8 cellular contexts compared by ENCODE assay signal in genomic region chr2:231513746-231514224, GRCh38. TPM values are rescaled to one million over a fixed set of nuclear protein-coding genes. Genes with fewer than 3 reads are reported as not detected.
A peak's percentile ranks its signal among the peaks of the same experiment; 100 is the strongest.
DNase-seq lines count a peak whose midpoint lies in the region; ATAC-seq, FAIRE-seq and TF ChIP-seq lines count a peak whose summit lies in the region.

No MANE protein-coding gene starts in this region.

- peak overlapping the region; percentile 87 for H3K4me3 Mint-ChIP-seq in activated T-cell treated with anti-CD3 and anti-CD28 coated beads, Interleukin-2, amount 50 U/mL, for 4 hours
- peak overlapping the region; percentile 92 for H3K4me3 Mint-ChIP-seq in astrocyte (ENCODE audit: unreplicated experiment)

- H3K36me3 Mint-ChIP-seq in activated T-cell treated with anti-CD3 and anti-CD28 coated beads, Interleukin-2, amount 50 U/mL, for 4 hours (ENCODE audit: insufficient read depth): peaks cover 3% of the 10 kb centered on the region
- H3K36me3 Mint-ChIP-seq in astrocyte (ENCODE audit: low read depth, unreplicated experiment): no peaks in the 10 kb centered on the region

- peaks cover 9% of the 10 kb centered on the region for H3K4me1 ChIP-seq in astrocyte (ENCODE audit: insufficient read depth, low read length)
- peaks cover 0 to 17% (median 5%) of the 10 kb centered on the region in 4 donors for H3K4me1 ChIP-seq in tibial nerve

- peak overlapping the region; percentile 84 for H3K4me3 ChIP-seq in astrocyte (ENCODE audit: insufficient read depth, low read depth, low read length)
- H3K4me3 ChIP-seq in lower leg skin (ENCODE audit: low read depth, poor library complexity, severe bottlenecking): peak overlapping the region; percentile 23
- H3K4me3 ChIP-seq in tibial nerve: peak overlapping the region; percentile 59 to 82 (median 74)

- H4K20me1 ChIP-seq in astrocyte (ENCODE audit: insufficient read depth, low read length): no peaks in the 10 kb centered on the region

- H3K4me2 ChIP-seq in astrocyte (ENCODE audit: low read length): peak overlapping the region; percentile 92

- intact Hi-C loops in lower leg skin (cut with DNase I; ENCODE audit: low total_unique reads): no loop called here

- no peaks in the 10 kb centered on the region for H3K9me3 ChIP-seq in astrocyte (ENCODE audit: insufficient read depth, low read depth, low read length)
- no peaks in the 10 kb centered on the region for H3K9me3 ChIP-seq in tibial nerve

- TF ChIP-seq CTCF in astrocyte (IDR thresholded peaks at IDR 0.05; ENCODE audit: insufficient read depth, low read depth, low read length): no peak
- no peak for TF ChIP-seq CTCF in lower leg skin (IDR thresholded peaks at IDR 0.05)
- TF ChIP-seq CTCF in tibial nerve (IDR thresholded peaks at IDR 0.05): no peak

- WGBS in lower leg skin, 2 donors: 14 to 18% methylated on average over 7 of the region's 7 CpGs
- WGBS in tibial nerve, 2 donors: 17% methylated on average over 7 of the region's 7 CpGs

- TF ChIP-seq EP300 in tibial nerve (IDR thresholded peaks at IDR 0.05): no peak

- H3K27ac ChIP-seq in astrocyte (ENCODE audit: low read depth, low read length): peak overlapping the region; percentile 93
- H3K27ac ChIP-seq in tibial nerve: peak overlapping the region; percentile 72 to 94 (median 92)

- no peak for DNase-seq in activated T-cell treated with anti-CD3 and anti-CD28 coated beads, Interleukin-2, amount 50 U/mL, for 4 hours
- no peak for DNase-seq in activated T-cell treated with anti-CD3 and anti-CD28 coated beads, Interleukin-2, amount 50 U/mL, for 48 hours
- DNase-seq in astrocyte (ENCODE audit: low read depth) (peak; percentile 3), lower leg skin (ENCODE audit: low spot score in 2 of 2) (no peak), tibial nerve (ENCODE audit: low spot score in 2 of 2) (no peak), NK-92 (lab: John Stamatoyannopoulos, UW; ENCODE audit: unreplicated experiment) (no peak)
- DNase-seq in stimulated activated CD4-positive, alpha-beta T cell treated with anti-CD3 and anti-CD28 coated beads, Interleukin-4, amount 100 ng/mL, for 1 hour: no peak

- FAIRE-seq in astrocyte (lab: Jason Lieb, UNC): no peak

- TF ChIP-seq POLR2A in lower leg skin (IDR thresholded peaks at IDR 0.05): no peak
- TF ChIP-seq POLR2A in tibial nerve (IDR thresholded peaks at IDR 0.05): no peak

- no peaks in the 10 kb centered on the region for H3K79me2 ChIP-seq in astrocyte (ENCODE audit: insufficient read depth, low read length)

- peak overlapping the region; percentile 90 for H3K27ac Mint-ChIP-seq in astrocyte (ENCODE audit: unreplicated experiment)

- H3K9ac ChIP-seq in astrocyte (ENCODE audit: low read length): peak overlapping the region; percentile 88

- no peaks in the 10 kb centered on the region for H3K9me3 Mint-ChIP-seq in activated T-cell treated with anti-CD3 and anti-CD28 coated beads, Interleukin-2, amount 50 U/mL, for 4 hours
- no peaks in the 10 kb centered on the region for H3K9me3 Mint-ChIP-seq in astrocyte (ENCODE audit: unreplicated experiment)

- H3K4me1 Mint-ChIP-seq in activated T-cell treated with anti-CD3 and anti-CD28 coated beads, Interleukin-2, amount 50 U/mL, for 4 hours (ENCODE audit: low read depth): peaks cover 15% of the 10 kb centered on the region
- no peaks in the 10 kb centered on the region for H3K4me1 Mint-ChIP-seq in astrocyte (ENCODE audit: low read depth, unreplicated experiment)

- no peaks in the 10 kb centered on the region for H3K27me3 Mint-ChIP-seq in activated T-cell treated with anti-CD3 and anti-CD28 coated beads, Interleukin-2, amount 50 U/mL, for 4 hours (ENCODE audit: low read depth)
- peaks cover 6% of the 10 kb centered on the region for H3K27me3 Mint-ChIP-seq in astrocyte (ENCODE audit: low read depth, unreplicated experiment)

- no peak for ATAC-seq in activated T-cell treated with anti-CD3 and anti-CD28 coated beads, Interleukin-2, amount 50 U/mL, for 4 hours
- ATAC-seq in GM19395 (IDR thresholded peaks at IDR 0.05; ENCODE audit: unreplicated experiment): no peak

- H3K36me3 ChIP-seq in astrocyte (ENCODE audit: insufficient read depth, low read length) (no peaks in the 10 kb centered on the region), tibial nerve (no peaks in the 10 kb centered on the region)

- peak overlapping the region; percentile 90 for H2AFZ ChIP-seq in astrocyte (ENCODE audit: low read depth, low read length)

- H3K27me3 ChIP-seq in astrocyte (ENCODE audit: insufficient read depth, low read length): no peaks in the 10 kb centered on the region
- H3K27me3 ChIP-seq in tibial nerve: no peaks in the 10 kb centered on the region

RNA-seq across cellular contexts. Expression of gene NMUR1, which starts 16.5 kb away (rescaled TPM):
- total RNA-seq in activated T-cell treated with anti-CD3 and anti-CD28 coated beads, Interleukin-2, amount 50 U/mL, for 4 hours: under 1 TPM in 1 of 3 donors, not detected in 2; 0.08 TPM
- not detected in 2 replicates for total RNA-seq in astrocyte
- under 1 TPM in 2 of 4 donors, not detected in 2; 0.19 to 0.29 TPM for total RNA-seq in lower leg skin
- 1 to 10 TPM in 1 of 4 donors, under 1 TPM in 2, not detected in 1; 0.21 to 2.5 (median 0.22) TPM for total RNA-seq in tibial nerve

RNA-seq across cellular contexts. Expression of gene NCL, which starts 49.5 kb away (rescaled TPM):
- 1,000 to 10,000 TPM; 1,928 to 2,267 (median 2,014) TPM for total RNA-seq in activated T-cell treated with anti-CD3 and anti-CD28 coated beads, Interleukin-2, amount 50 U/mL, for 4 hours
- total RNA-seq in astrocyte: 562 and 603 TPM in 2 replicates
- total RNA-seq in lower leg skin: 100 to 1,000 TPM in 3 of 4 donors, 10 to 100 TPM in 1; 82.4 to 145 (median 115) TPM
- 100 to 1,000 TPM; 119 to 202 (median 143) TPM for total RNA-seq in tibial nerve

Comparison
In these comparisons a context has a peak if more than half of its experiments do, and no peak if none do; other contexts are left out.
1. H3K4me3 ChIP-seq: peak in every context shown above with its lines; median percentile 84 in astrocyte; 74 in tibial nerve; 23 in lower leg skin.